ENCODE assay signal across 2 cellular contexts in genomic region chr17:82259972-82260961, GRCh38.
A peak's percentile ranks its signal among the peaks of the same experiment; 100 is the strongest.
TF ChIP-seq lines count a peak whose summit lies in the region.
"Not testable (repeated sequence)": the region's sequence is repeated elsewhere in the genome, so short reads cannot be mapped to it uniquely, and the experiment has no call there.

No MANE protein-coding gene starts in this region.

TF ChIP-seq in K562, 482 proteins besides CTCF, POLR2A, EP300 and RAD21 (continues in another document):
- TF ChIP-seq CBX3 (IDR thresholded peaks at IDR 0.05; ENCODE audit: borderline replicate concordance in 1 of 2, low read length in 2 of 2) = peak in 1 of 2 experiments; percentile 15; a peak in 1 of 3 replicates
- TF ChIP-seq, protein P1, sequence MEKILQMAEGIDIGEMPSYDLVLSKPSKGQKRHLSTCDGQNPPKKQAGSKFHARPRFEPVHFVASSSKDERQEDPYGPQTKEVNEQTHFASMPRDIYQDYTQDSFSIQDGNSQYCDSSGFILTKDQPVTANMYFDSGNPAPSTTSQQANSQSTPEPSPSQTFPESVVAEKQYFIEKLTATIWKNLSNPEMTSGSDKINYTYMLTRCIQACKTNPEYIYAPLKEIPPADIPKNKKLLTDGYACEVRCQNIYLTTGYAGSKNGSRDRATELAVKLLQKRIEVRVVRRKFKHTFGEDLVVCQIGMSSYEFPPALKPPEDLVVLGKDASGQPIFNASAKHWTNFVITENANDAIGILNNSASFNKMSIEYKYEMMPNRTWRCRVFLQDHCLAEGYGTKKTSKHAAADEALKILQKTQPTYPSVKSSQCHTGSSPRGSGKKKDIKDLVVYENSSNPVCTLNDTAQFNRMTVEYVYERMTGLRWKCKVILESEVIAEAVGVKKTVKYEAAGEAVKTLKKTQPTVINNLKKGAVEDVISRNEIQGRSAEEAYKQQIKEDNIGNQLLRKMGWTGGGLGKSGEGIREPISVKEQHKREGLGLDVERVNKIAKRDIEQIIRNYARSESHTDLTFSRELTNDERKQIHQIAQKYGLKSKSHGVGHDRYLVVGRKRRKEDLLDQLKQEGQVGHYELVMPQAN (IDR thresholded peaks at IDR 0.05; ENCODE audit: borderline replicate concordance) = 0 out of 2 replicates have a peak, but pooled peaks have one; percentile 19
- TF ChIP-seq, protein P2, sequence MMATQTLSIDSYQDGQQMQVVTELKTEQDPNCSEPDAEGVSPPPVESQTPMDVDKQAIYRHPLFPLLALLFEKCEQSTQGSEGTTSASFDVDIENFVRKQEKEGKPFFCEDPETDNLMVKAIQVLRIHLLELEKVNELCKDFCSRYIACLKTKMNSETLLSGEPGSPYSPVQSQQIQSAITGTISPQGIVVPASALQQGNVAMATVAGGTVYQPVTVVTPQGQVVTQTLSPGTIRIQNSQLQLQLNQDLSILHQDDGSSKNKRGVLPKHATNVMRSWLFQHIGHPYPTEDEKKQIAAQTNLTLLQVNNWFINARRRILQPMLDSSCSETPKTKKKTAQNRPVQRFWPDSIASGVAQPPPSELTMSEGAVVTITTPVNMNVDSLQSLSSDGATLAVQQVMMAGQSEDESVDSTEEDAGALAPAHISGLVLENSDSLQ (IDR thresholded peaks at IDR 0.05) = peak; percentile 86
- TF ChIP-seq PML (IDR thresholded peaks at IDR 0.05; ENCODE audit: low read length) = peak; percentile 37; the same call in 1 of the 2 replicates
- TF ChIP-seq MLLT1 (IDR thresholded peaks at IDR 0.05) = peak in 1 of 2 experiments; percentile 37; a peak in 1 of 4 replicates
- peak; percentile 80 for TF ChIP-seq SUPT5H (IDR thresholded peaks at IDR 0.05)
- peak in 1 of 2 experiments; percentile 35; a peak in 1 of 4 replicates for TF ChIP-seq TRIM24 (IDR thresholded peaks at IDR 0.05)
- peak; percentile 84 for TF ChIP-seq LEF1 (IDR thresholded peaks at IDR 0.05)
- 0 out of 2 replicates have a peak, but pooled peaks have one; percentile 24 for TF ChIP-seq HLTF (IDR thresholded peaks at IDR 0.05)
- TF ChIP-seq, protein P3, sequence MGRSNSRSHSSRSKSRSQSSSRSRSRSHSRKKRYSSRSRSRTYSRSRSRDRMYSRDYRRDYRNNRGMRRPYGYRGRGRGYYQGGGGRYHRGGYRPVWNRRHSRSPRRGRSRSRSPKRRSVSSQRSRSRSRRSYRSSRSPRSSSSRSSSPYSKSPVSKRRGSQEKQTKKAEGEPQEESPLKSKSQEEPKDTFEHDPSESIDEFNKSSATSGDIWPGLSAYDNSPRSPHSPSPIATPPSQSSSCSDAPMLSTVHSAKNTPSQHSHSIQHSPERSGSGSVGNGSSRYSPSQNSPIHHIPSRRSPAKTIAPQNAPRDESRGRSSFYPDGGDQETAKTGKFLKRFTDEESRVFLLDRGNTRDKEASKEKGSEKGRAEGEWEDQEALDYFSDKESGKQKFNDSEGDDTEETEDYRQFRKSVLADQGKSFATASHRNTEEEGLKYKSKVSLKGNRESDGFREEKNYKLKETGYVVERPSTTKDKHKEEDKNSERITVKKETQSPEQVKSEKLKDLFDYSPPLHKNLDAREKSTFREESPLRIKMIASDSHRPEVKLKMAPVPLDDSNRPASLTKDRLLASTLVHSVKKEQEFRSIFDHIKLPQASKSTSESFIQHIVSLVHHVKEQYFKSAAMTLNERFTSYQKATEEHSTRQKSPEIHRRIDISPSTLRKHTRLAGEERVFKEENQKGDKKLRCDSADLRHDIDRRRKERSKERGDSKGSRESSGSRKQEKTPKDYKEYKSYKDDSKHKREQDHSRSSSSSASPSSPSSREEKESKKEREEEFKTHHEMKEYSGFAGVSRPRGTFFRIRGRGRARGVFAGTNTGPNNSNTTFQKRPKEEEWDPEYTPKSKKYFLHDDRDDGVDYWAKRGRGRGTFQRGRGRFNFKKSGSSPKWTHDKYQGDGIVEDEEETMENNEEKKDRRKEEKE (IDR thresholded peaks at IDR 0.05; ENCODE audit: borderline replicate concordance in 1 of 2, control insufficient read depth in 1 of 2, low read depth in 2 of 2, low read length in 1 of 2) = 0 out of 4 replicates have a peak, but pooled peaks of 1 of the 2 experiments have one; percentile 25
- peak; percentile 72 for TF ChIP-seq POLR2B (IDR thresholded peaks at IDR 0.05; ENCODE audit: low read depth, partially characterized antibody)
- peak; percentile 2; the same call in 1 of the 2 replicates for TF ChIP-seq TEAD4 (IDR thresholded peaks at IDR 0.05; ENCODE audit: low read length)
- TF ChIP-seq TEAD4 (CRISPR knock-in tag; IDR thresholded peaks at IDR 0.05; ENCODE audit: borderline replicate concordance) = not testable (repeated sequence)
- peak; percentile 90 for TF ChIP-seq MEIS2 (IDR thresholded peaks at IDR 0.05; ENCODE audit: partially characterized antibody)
- TF ChIP-seq ARHGAP35 (IDR thresholded peaks at IDR 0.05; ENCODE audit: partially characterized antibody) = peak; percentile 96

TF ChIP-seq in neural cell, 6 proteins besides CTCF, POLR2A, EP300 and RAD21:
- TF ChIP-seq POLR2AphosphoS5 (IDR thresholded peaks at IDR 0.05) = peak; percentile 67
TF ChIP-seq in neural cell: peak in this region for 1; not testable (repeated sequence) for 5.
